In genomic region chr4:83171640-83172039, GRCh38 we compare ENCODE assay signal across 20 cellular contexts. TPM values are rescaled to one million over a fixed set of nuclear protein-coding genes. Genes with fewer than 3 reads are reported as not detected.
DNase-seq lines count a peak whose midpoint lies in the region; ATAC-seq and TF ChIP-seq lines count a peak whose summit lies in the region.
"Had no signal": no experiment of that assay in that cellular context is flagged by ENCODE, and none has a peak within 500 bp of the region (broad histone marks: within the 10 kb centered on the region; RNA-seq: fewer than 3 reads in every experiment).

No MANE protein-coding gene starts in this region.

- intact Hi-C loops in right lobe of liver (cut with DNase I): no loop called here

- H3K4me1 ChIP-seq in right lobe of liver: no peaks in the 10 kb centered on the region
- H3K4me1 ChIP-seq: A549 had no signal

- no peaks in the 10 kb centered on the region for H3K9me3 ChIP-seq in right lobe of liver
- H3K9me3 ChIP-seq: A549, esophagus squamous epithelium, ovary had no signal

- no peaks in the 10 kb centered on the region for H3K36me3 ChIP-seq in right lobe of liver
- H3K36me3 ChIP-seq: esophagus squamous epithelium, ovary had no signal

- H3K4me3 ChIP-seq in AG10803 (ENCODE audit: low read length): no peak overlapping the region
- no peak overlapping the region for H3K4me3 ChIP-seq in cardiac fibroblast (replicated peaks in 1 of 2; ENCODE audit: low read depth in 2 of 2, low read length in 2 of 2)
- no peak overlapping the region for H3K4me3 ChIP-seq in right lobe of liver
- H3K4me3 ChIP-seq: A549, esophagus squamous epithelium, K562, ovary had no signal

- ATAC-seq in right lobe of liver: peak in 3 of 4 donors; percentile 44 to 60 (median 58)
- no peak for ATAC-seq in HG02623 (IDR thresholded peaks at IDR 0.05; ENCODE audit: unreplicated experiment)
- ATAC-seq: A549, K562, natural killer cell had no signal

- no peak for TF ChIP-seq CTCF in AG10803 (conservative IDR thresholded peaks at IDR 0.05; ENCODE audit: low read length)
- TF ChIP-seq CTCF in cardiac fibroblast (IDR thresholded peaks at IDR 0.05; ENCODE audit: low read depth, low read length): no peak
- TF ChIP-seq CTCF in right lobe of liver (IDR thresholded peaks at IDR 0.05): no peak

- no peaks in the 10 kb centered on the region for H3K27me3 ChIP-seq in right lobe of liver
- H3K27me3 ChIP-seq: esophagus squamous epithelium, ovary had no signal

- H3K27ac ChIP-seq in right lobe of liver: no peak overlapping the region
- H3K27ac ChIP-seq: esophagus squamous epithelium, ovary had no signal

- WGBS in right lobe of liver (ENCODE audit: insufficient coverage, low coverage, low lambda C conversion rate, missing lambda C conversion rate): 58% methylated on average over 2 of the region's 2 CpGs

- TF ChIP-seq POLR2A in right lobe of liver (IDR thresholded peaks at IDR 0.05): no peak

- DNase-seq in AG10803 (ENCODE audit: low read depth) (peak; percentile 34), MV-4-11 (lab: John Stamatoyannopoulos, UW) (peak; percentile 57), cardiac fibroblast (ENCODE audit: low read depth in 2 of 2) (peak; percentile 50 to 56), right lobe of liver (no peak), DMS 273 treated with DMSO at 0.1 percent for 48 hours (lab: John Stamatoyannopoulos, UW) (no peak), SW480 (ENCODE audit: low spot score) (no peak), SK-N-DZ (ENCODE audit: low spot score) (no peak)
- DNase-seq: activated CD4-positive, alpha-beta T cell treated with anti-CD3 and anti-CD28 coated beads for 4 hours; activated naive CD8-positive, alpha-beta T cell treated with anti-CD3 and anti-CD28 coated beads for 36 hours; effector memory CD4-positive, alpha-beta T cell; esophagus squamous epithelium; GOT3; MM.1S; natural killer cell; NCI-H187; ovary; SHP77 treated with DMSO at 0.1 percent for 48 hours had no signal

RNA-seq across cellular contexts. Expression of gene PLAC8, which starts 57.1 kb away (rescaled TPM):
- 10 to 100 TPM in 4 of 6 experiments, 1 to 10 TPM in 2; 6.0 to 18.9 (median 11.8) TPM for total RNA-seq in right lobe of liver
- polyA plus RNA-seq in SK-N-DZ (2014; cell fraction: cytosol; rRNA removed): not detected in 2 replicates
- not detected in 2 replicates for polyA plus RNA-seq in SK-N-DZ (2014; cell fraction: nucleus; rRNA removed)
- polyA plus RNA-seq: K562 had no signal

Comparison
In these comparisons a context has a peak if more than half of its experiments do, and no peak if none do; other contexts are left out.
1. DNase-seq: peak in AG10803 (single experiment), MV-4-11 (single experiment) and cardiac fibroblast (2 of 2); none in right lobe of liver (0 of 3), DMS 273 treated with DMSO at 0.1 percent for 48 hours (single experiment), SW480 (single experiment) and SK-N-DZ (single experiment).